8 cellular contexts compared by ENCODE assay signal in the genomic region with DNA sequence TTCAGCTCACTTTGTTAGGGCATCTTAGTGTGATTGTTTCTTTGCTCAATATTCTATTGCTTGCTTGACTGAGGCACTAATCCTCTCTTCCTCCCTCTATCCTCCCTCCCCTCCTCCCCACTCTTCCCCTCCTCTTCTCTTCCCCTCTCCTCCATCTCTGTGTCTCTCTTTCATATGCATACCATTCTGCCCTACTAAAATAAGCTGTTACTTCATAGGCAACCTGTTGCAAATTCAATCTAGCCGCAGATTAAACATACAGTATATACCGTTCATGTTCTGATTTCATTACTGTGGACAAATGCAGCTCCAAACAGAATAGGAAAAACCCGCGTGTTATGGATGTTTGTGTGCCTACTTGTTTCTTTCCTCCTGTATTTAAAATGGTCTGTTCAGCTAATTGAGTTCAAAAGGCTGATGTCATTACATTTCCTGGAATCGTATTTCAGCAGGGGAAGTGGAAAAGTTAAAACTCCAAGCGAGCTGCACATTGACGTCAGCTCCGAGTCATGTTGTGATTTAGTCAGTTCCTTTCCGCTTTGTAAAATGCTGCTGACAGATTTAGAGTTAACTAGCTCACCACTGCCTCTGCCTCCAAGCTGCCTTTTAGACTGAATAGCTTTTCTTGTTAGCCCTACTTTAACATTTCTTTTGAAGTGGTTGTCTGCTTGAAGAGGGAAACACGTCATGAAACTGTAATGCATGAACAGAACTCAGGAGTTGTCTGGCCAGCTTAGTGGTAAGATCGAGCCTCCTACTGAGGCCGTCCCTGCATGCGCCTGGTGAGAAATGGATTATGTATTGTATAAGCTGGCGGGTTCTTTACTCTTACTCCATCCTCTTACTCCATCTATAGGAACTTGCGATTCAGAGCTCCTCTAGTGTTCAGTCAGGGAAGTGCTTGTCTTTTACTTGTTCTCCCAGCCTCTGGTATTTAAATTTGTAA.
A peak's percentile ranks its signal among the peaks of the same experiment; 100 is the strongest.
DNase-seq lines count a peak whose midpoint lies in the region; ATAC-seq and TF ChIP-seq lines count a peak whose summit lies in the region.

No MANE protein-coding gene starts in this region.

- H3K4me1 ChIP-seq in ACC112 (ENCODE audit: control insufficient read depth, insufficient read depth, low read length, unreplicated experiment): peaks cover 6% of the 10 kb centered on the region

- peaks cover 6% of the 10 kb centered on the region for H3K79me2 ChIP-seq in ACC112 (ENCODE audit: control insufficient read depth, insufficient read depth, low read length, unreplicated experiment)

- DNase-seq in NCI-H2196 (lab: John Stamatoyannopoulos, UW; ENCODE audit: unreplicated experiment): peak; percentile 37
- DNase-seq in central memory CD8-positive, alpha-beta T cell (ENCODE audit: low spot score in 2 of 2): peak; percentile 54 to 85
- DNase-seq in islet precursor cell: peak; percentile 91
- DNase-seq in stimulated activated CD4-positive, alpha-beta T cell treated with anti-CD3 and anti-CD28 coated beads, Interleukin-15, amount 100 ng/mL, for 48 hours (ENCODE audit: low read depth in 2 of 2): peak; percentile 73 to 74

- H3K27ac ChIP-seq in ACC112 (ENCODE audit: low read depth, low read length): peak overlapping the region; percentile 98

- H2AFZ ChIP-seq in ACC112 (ENCODE audit: low read length, unreplicated experiment): peak overlapping the region; percentile 99

- TF ChIP-seq CTCF in WI38 (IDR thresholded peaks at IDR 0.05; ENCODE audit: low read depth, low read length): peak; percentile 78

- no peaks in the 10 kb centered on the region for H3K36me3 ChIP-seq in ACC112 (ENCODE audit: insufficient read depth, low read length)

- H3K9me3 Mint-ChIP-seq in central memory CD8-positive, alpha-beta T cell: no peaks in the 10 kb centered on the region

- peaks cover 17% of the 10 kb centered on the region for H3K4me1 Mint-ChIP-seq in central memory CD8-positive, alpha-beta T cell

- H3K4me3 ChIP-seq in ACC112 (ENCODE audit: low read depth, low read length) (peak overlapping the region; percentile 88), WI38 (ENCODE audit: low read depth, low read length) (peak overlapping the region; percentile 63)

- peak overlapping the region; percentile 99 for H3K27ac Mint-ChIP-seq in central memory CD8-positive, alpha-beta T cell (ENCODE audit: low read depth)

- no peaks in the 10 kb centered on the region for H3K27me3 ChIP-seq in ACC112 (ENCODE audit: insufficient read depth, low read length)

- ATAC-seq in GM18517 (IDR thresholded peaks at IDR 0.05; ENCODE audit: unreplicated experiment): peak; percentile 98
- ATAC-seq in HG03064 (IDR thresholded peaks at IDR 0.05; ENCODE audit: low read depth, unreplicated experiment): peak; percentile 98
- peak; percentile 89 for ATAC-seq in central memory CD8-positive, alpha-beta T cell (replicated peaks; ENCODE audit: extremely low read depth, poor library complexity, severe bottlenecking)

- no peaks in the 10 kb centered on the region for H3K27me3 Mint-ChIP-seq in central memory CD8-positive, alpha-beta T cell

- H3K36me3 Mint-ChIP-seq in central memory CD8-positive, alpha-beta T cell (ENCODE audit: insufficient read depth): peaks cover 27% of the 10 kb centered on the region

- H3K4me3 Mint-ChIP-seq in central memory CD8-positive, alpha-beta T cell: peak overlapping the region; percentile 90

Comparison
In these comparisons a context has a peak if more than half of its experiments do, and no peak if none do; other contexts are left out.
1. Peak in every context shown above with its lines: DNase-seq, ATAC-seq, H3K4me3 ChIP-seq and H3K27ac ChIP-seq.
2. DNase-seq: peak in every context shown above with its lines; median percentile 91 in islet precursor cell; 74 in stimulated activated CD4-positive, alpha-beta T cell treated with anti-CD3 and anti-CD28 coated beads, Interleukin-15, amount 100 ng/mL, for 48 hours; 70 in central memory CD8-positive, alpha-beta T cell; 37 in NCI-H2196.